In genomic region chr12:10153271-10154144, GRCh38 we compare ENCODE assay signal across 8 cellular contexts. TPM values are rescaled to one million over a fixed set of nuclear protein-coding genes. Genes with fewer than 3 reads are reported as not detected.
A peak's percentile ranks its signal among the peaks of the same experiment; 100 is the strongest.
DNase-seq lines count a peak whose midpoint lies in the region; ATAC-seq and TF ChIP-seq lines count a peak whose summit lies in the region.

No MANE protein-coding gene starts in this region.

- H3K4me3 Mint-ChIP-seq in brain: peak overlapping the region; percentile 85 to 90 (median 87)

- peaks cover 0 to 5% (median 0%) of the 10 kb centered on the region in 5 experiments for H3K9me3 Mint-ChIP-seq in brain

- H3K36me3 Mint-ChIP-seq in brain: no peaks in the 10 kb centered on the region

- intact Hi-C loops in sigmoid colon (cut with DNase I): loop anchor here (1.0 kb wide), 1 partner anchor 37 kb away; no protein-coding TSS in a partner anchor

- H3K4me1 ChIP-seq in iPS-18a (ENCODE audit: control insufficient read depth, low read depth, low read length) (no peaks in the 10 kb centered on the region), sigmoid colon (peaks cover 0 to 14% (median 10%) of the 10 kb centered on the region in 4 donors)

- peak overlapping the region in 4 of 5 experiments; percentile 42 to 85 (median 61) for H3K27ac Mint-ChIP-seq in brain

- peak overlapping the region; percentile 63 for H3K4me3 ChIP-seq in iPS-18a (ENCODE audit: low read length)
- peak overlapping the region; percentile 22 to 60 (median 50) for H3K4me3 ChIP-seq in sigmoid colon

- TF ChIP-seq CTCF in brain (conservative IDR thresholded peaks at IDR 0.05) (peak; percentile 89 to 93), sigmoid colon (IDR thresholded peaks at IDR 0.05) (peak; percentile 54 to 83 (median 74))

- peaks cover 10% of the 10 kb centered on the region for H3K4me1 Mint-ChIP-seq in brain

- no peak for TF ChIP-seq EP300 in sigmoid colon (IDR thresholded peaks at IDR 0.05)

- peaks cover 9% of the 10 kb centered on the region for H3K27me3 Mint-ChIP-seq in brain

- 4 to 11% methylated on average over 46 of the region's 46 CpGs for WGBS in sigmoid colon, 2 donors

- peak overlapping the region; percentile 74 for H3K9ac ChIP-seq in iPS-18a (ENCODE audit: low read length)

- H3K27ac ChIP-seq in iPS-18a (ENCODE audit: low read length) (no peak overlapping the region), sigmoid colon (peak overlapping the region; percentile 77 to 88 (median 82))

- H3K9me3 ChIP-seq in iPS-18a (ENCODE audit: control insufficient read depth, low read depth, low read length) (no peaks in the 10 kb centered on the region), sigmoid colon (no peaks in the 10 kb centered on the region)

- ATAC-seq in GM21367 (IDR thresholded peaks at IDR 0.05; ENCODE audit: unreplicated experiment) (peak; percentile 58), HG03025 (IDR thresholded peaks at IDR 0.05; ENCODE audit: low FRiP score, unreplicated experiment) (no peak)

- no peak for TF ChIP-seq POLR2A in sigmoid colon (IDR thresholded peaks at IDR 0.05)

- DNase-seq in Ammon's horn (ENCODE audit: low spot score): peak; percentile 85
- peak; percentile 75 for DNase-seq in NAMALWA (ENCODE audit: low spot score)
- peak; percentile 53 for DNase-seq in UCSD-AML1 (lab: John Stamatoyannopoulos, UW; ENCODE audit: unreplicated experiment)
- DNase-seq in sigmoid colon: peak; percentile 88

- H3K36me3 ChIP-seq in iPS-18a (ENCODE audit: control insufficient read depth, low read depth, low read length): no peaks in the 10 kb centered on the region
- no peaks in the 10 kb centered on the region for H3K36me3 ChIP-seq in sigmoid colon

- H3K27me3 ChIP-seq in iPS-18a (ENCODE audit: control insufficient read depth, insufficient read depth, low read length) (no peaks in the 10 kb centered on the region), sigmoid colon (no peaks in the 10 kb centered on the region)

RNA-seq across cellular contexts. Expression of gene OLR1, which starts 18.4 kb away (rescaled TPM):
- polyA plus RNA-seq in brain (ENCODE audit: insufficient read depth, low read depth, low replicate concordance): 0.88 TPM
- 1 to 10 TPM in 1 of 4 donors, under 1 TPM in 1, not detected in 2; 0.36 to 3.3 TPM for total RNA-seq in sigmoid colon
- polyA plus RNA-seq in sigmoid colon: 1 to 10 TPM in 1 of 3 donors, under 1 TPM in 1, not detected in 1; 0.10 to 1.2 TPM

RNA-seq across cellular contexts. Expression of gene CLEC7A, which starts 23.5 kb away (rescaled TPM):
- polyA plus RNA-seq in brain (ENCODE audit: insufficient read depth, low read depth, low replicate concordance) (not detected), sigmoid colon (10 to 100 TPM in 1 of 3 donors, 1 to 10 TPM in 2; 1.8 to 10.2 (median 9.8) TPM)
- total RNA-seq in sigmoid colon: 10 to 100 TPM in 1 of 4 donors, 1 to 10 TPM in 3; 6.1 to 11.1 (median 8.8) TPM

RNA-seq across cellular contexts. Expression of gene TMEM52B, which starts 25.3 kb away (rescaled TPM):
- polyA plus RNA-seq in brain (ENCODE audit: insufficient read depth, low read depth, low replicate concordance): 0.20 TPM
- not detected for total RNA-seq in sigmoid colon
- 1 to 10 TPM in 1 of 3 donors, under 1 TPM in 1, not detected in 1; 0.12 to 1.2 TPM for polyA plus RNA-seq in sigmoid colon

RNA-seq across cellular contexts. Expression of gene CLEC1A, which starts 54.7 kb away (rescaled TPM):
- 1.5 TPM for polyA plus RNA-seq in brain (ENCODE audit: insufficient read depth, low read depth, low replicate concordance)
- 1 to 10 TPM; 1.1 to 4.8 (median 2.3) TPM for total RNA-seq in sigmoid colon
- 1 to 10 TPM in 1 of 3 donors, not detected in 2; 2.0 TPM for polyA plus RNA-seq in sigmoid colon

RNA-seq across cellular contexts. Expression of gene GABARAPL1, which starts 59.2 kb away (rescaled TPM):
- polyA plus RNA-seq in brain (ENCODE audit: insufficient read depth, low read depth, low replicate concordance): 79.8 TPM
- 100 to 1,000 TPM in 2 of 4 donors, 10 to 100 TPM in 2; 78.5 to 122 (median 102) TPM for total RNA-seq in sigmoid colon
- 10 to 100 TPM; 38.3 to 75.1 (median 54.6) TPM for polyA plus RNA-seq in sigmoid colon
